1 cellular context compared by ENCODE assay signal in genomic region chr9:2345013-2345412, GRCh38.
TF ChIP-seq lines count a peak whose summit lies in the region.

No MANE protein-coding gene starts in this region.

TF ChIP-seq in H1, 55 proteins besides CTCF, POLR2A, EP300 and RAD21 (continued from another document):
- TF ChIP-seq RNF2 (IDR thresholded peaks at IDR 0.05; ENCODE audit: borderline replicate concordance, low read depth, low read length, missing control alignments, poor library complexity, severe bottlenecking), result no peak
- TF ChIP-seq TBP (IDR thresholded peaks at IDR 0.05; ENCODE audit: low read depth, low read length), result no peak
- TF ChIP-seq, protein P1, sequence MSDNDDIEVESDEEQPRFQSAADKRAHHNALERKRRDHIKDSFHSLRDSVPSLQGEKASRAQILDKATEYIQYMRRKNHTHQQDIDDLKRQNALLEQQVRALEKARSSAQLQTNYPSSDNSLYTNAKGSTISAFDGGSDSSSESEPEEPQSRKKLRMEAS (IDR thresholded peaks at IDR 0.05), result no peak
- TF ChIP-seq SIRT6 (IDR thresholded peaks at IDR 0.05; ENCODE audit: low read length), result no peak
- no peak for TF ChIP-seq YY1 (IDR thresholded peaks at IDR 0.05; ENCODE audit: low read depth, low read length)
- no peak for TF ChIP-seq GTF2F1 (IDR thresholded peaks at IDR 0.05; ENCODE audit: borderline replicate concordance, low read depth, low read length)
- TF ChIP-seq TEAD4 (IDR thresholded peaks at IDR 0.05; ENCODE audit: low read depth, low read length), result no peak
- TF ChIP-seq CBX5 (IDR thresholded peaks at IDR 0.05; ENCODE audit: low read depth, low read length), result no peak
- no peak for TF ChIP-seq RFX5 (IDR thresholded peaks at IDR 0.05; ENCODE audit: borderline replicate concordance, low read depth, low read length)
- no peak for TF ChIP-seq BCL11A (IDR thresholded peaks at IDR 0.05; ENCODE audit: low read depth in 2 of 2, low read length in 2 of 2)
- no peak for TF ChIP-seq NANOG (IDR thresholded peaks at IDR 0.05; ENCODE audit: insufficient read depth, low read depth, low read length, poor library complexity, severe bottlenecking)
